Comparison of ENCODE assay signal across 10 cellular contexts in genomic region chr3:129413271-129413670, GRCh38. TPM values are rescaled to one million over a fixed set of nuclear protein-coding genes. Genes with fewer than 3 reads are reported as not detected.
DNase-seq lines count a peak whose midpoint lies in the region; TF ChIP-seq lines count a peak whose summit lies in the region.
"Not testable (repeated sequence)": the region's sequence is repeated elsewhere in the genome, so short reads cannot be mapped to it uniquely, and the experiment has no call there.
"Had no signal": no experiment of that assay in that cellular context is flagged by ENCODE, and none has a peak within 500 bp of the region (broad histone marks: within the 10 kb centered on the region; RNA-seq: fewer than 3 reads in every experiment).

No MANE protein-coding gene starts in this region.

- not testable (repeated sequence) for H2BK5ac ChIP-seq in mesenchymal stem cell (ENCODE audit: low read depth, low read length, poor library complexity, severe bottlenecking)

- CTCF ChIA-PET in AG04450 (lab: Charles Lee) = interaction anchor here (1.7 to 3.7 kb wide), 2 partner anchors 13 to 30 kb away, joined by 8 to 20 read pairs; no protein-coding TSS in a partner anchor

- POLR2A ChIA-PET in AG04450 (lab: Yijun Ruan, JAX) = interaction anchor here (0.9 to 1.9 kb wide), 6 partner anchors 10 to 97 kb away, joined by 3 to 7 read pairs (median 6); partner anchors contain the start of genes EFCAB12, IFT122 and MBD4

- H3K27ac ChIP-seq in AG04450 (ENCODE audit: low read depth, low read length) = peak overlapping the region; percentile 96
- peak overlapping the region; percentile 69 for H3K27ac ChIP-seq in GM23248
- H3K27ac ChIP-seq in fibroblast of lung (ENCODE audit: insufficient read depth, low read length) = peak overlapping the region; percentile 85
- peak overlapping the region; percentile 93 for H3K27ac ChIP-seq in mesenchymal stem cell (ENCODE audit: low read length, poor library complexity, severe bottlenecking)
- H3K27ac ChIP-seq in parathyroid adenoma = peak overlapping the region; percentile 52

- H3K4me1 Mint-ChIP-seq in activated T-cell treated with anti-CD3 and anti-CD28 coated beads, Interleukin-2, amount 50 U/mL, for 24 hours (ENCODE audit: low read depth) = not testable (repeated sequence)

- H3F3A ChIP-seq in GM23248 (ENCODE audit: insufficient read depth) = peaks cover 25% of the 10 kb centered on the region

- not testable (repeated sequence) for H2AK5ac ChIP-seq in mesenchymal stem cell (ENCODE audit: low read length, severe bottlenecking)

- not testable (repeated sequence) for H2BK12ac ChIP-seq in mesenchymal stem cell (ENCODE audit: low read length in 2 of 2)

- H3K27ac Mint-ChIP-seq in activated T-cell treated with anti-CD3 and anti-CD28 coated beads, Interleukin-2, amount 50 U/mL, for 24 hours = not testable (repeated sequence)

- not testable (repeated sequence) for DNase-seq in AG04450 (ENCODE audit: low read depth, low spot score); GM23248; fibroblast of lung (ENCODE audit: low read depth in 2 of 2); mesenchymal stem cell
- peak; percentile 6 for DNase-seq in activated T-cell treated with anti-CD3 and anti-CD28 coated beads, Interleukin-2, amount 50 U/mL, for 24 hours
- DNase-seq in iris pigment epithelial cell (ENCODE audit: low read depth) = peak; percentile 14

- not testable (repeated sequence) for H3K23ac ChIP-seq in mesenchymal stem cell (ENCODE audit: low read length in 2 of 2)

- not testable (repeated sequence) for H4K91ac ChIP-seq in mesenchymal stem cell (ENCODE audit: low read length)

- H3K27me3 Mint-ChIP-seq in activated T-cell treated with anti-CD3 and anti-CD28 coated beads, Interleukin-2, amount 50 U/mL, for 24 hours = not testable (repeated sequence)

- H3K36me3 Mint-ChIP-seq in activated T-cell treated with anti-CD3 and anti-CD28 coated beads, Interleukin-2, amount 50 U/mL, for 24 hours (ENCODE audit: low read depth) = not testable (repeated sequence)

- H3K14ac ChIP-seq in mesenchymal stem cell (ENCODE audit: low read length in 2 of 2) = not testable (repeated sequence)

- H3K79me2 ChIP-seq in GM23248 (ENCODE audit: insufficient read depth); fibroblast of lung (ENCODE audit: control insufficient read depth, insufficient read depth, low read length); parathyroid adenoma: not testable (repeated sequence)

- not testable (repeated sequence) for H3K4me3 ChIP-seq in AG04450 (ENCODE audit: low read depth, low read length); GM23248; fibroblast of lung (replicated peaks in 1 of 4; ENCODE audit: control extremely low read depth in 1 of 4, insufficient read depth in 1 of 4, low read depth in 3 of 4, low read length in 4 of 4); mesenchymal stem cell (ENCODE audit: insufficient read depth in 1 of 2, low read depth in 1 of 2, low read length in 2 of 2); parathyroid adenoma (ENCODE audit: low read depth, low read length)

- not testable (repeated sequence) for H3K9ac ChIP-seq in GM23248; fibroblast of lung (ENCODE audit: insufficient read depth, low read length); parathyroid adenoma
- H3K9ac ChIP-seq in mesenchymal stem cell (ENCODE audit: low read length) = peak overlapping the region; percentile 26

- not testable (repeated sequence) for H3K36me3 ChIP-seq in GM23248 (ENCODE audit: low read depth); fibroblast of lung (ENCODE audit: control insufficient read depth, insufficient read depth, low read length); mesenchymal stem cell (ENCODE audit: control insufficient read depth in 1 of 2, insufficient read depth in 2 of 2, low read depth in 1 of 2, low read length in 2 of 2); parathyroid adenoma (ENCODE audit: control insufficient read depth, insufficient read depth, low read length)

- H2BK15ac ChIP-seq in mesenchymal stem cell (ENCODE audit: low read depth, poor library complexity, severe bottlenecking) = not testable (repeated sequence)

- not testable (repeated sequence) for H3K9me3 ChIP-seq in AG04450 (ENCODE audit: control insufficient read depth, insufficient read depth, low read length); GM23248 (ENCODE audit: low read depth); fibroblast of lung (ENCODE audit: control insufficient read depth, insufficient read depth, low read depth, low read length); mesenchymal stem cell (ENCODE audit: control insufficient read depth, low read length); parathyroid adenoma (ENCODE audit: control insufficient read depth, low read length)

- H3K27me3 ChIP-seq in AG04450 (ENCODE audit: control insufficient read depth, insufficient read depth, low read length); GM23248 (replicated peaks; ENCODE audit: insufficient read depth); fibroblast of lung (ENCODE audit: control insufficient read depth, insufficient read depth, low read length); mesenchymal stem cell (ENCODE audit: control insufficient read depth in 1 of 2, insufficient read depth in 1 of 2, low read length in 2 of 2); parathyroid adenoma (ENCODE audit: control insufficient read depth, insufficient read depth, low read length): not testable (repeated sequence)

- WGBS in GM23248 (ENCODE audit: low coverage in 1 of 2, low lambda C conversion rate in 2 of 2, missing lambda C conversion rate in 2 of 2), 2 experiments = 48 to 53% methylated on average over 2 of the region's 2 CpGs
- WGBS in mesenchymal stem cell = 19% methylated on average over 2 of the region's 2 CpGs

- in situ Hi-C loops in GM23248 (cut with MboI) = not testable (repeated sequence)

- H2BK120ac ChIP-seq in mesenchymal stem cell (ENCODE audit: low read depth, low read length) = not testable (repeated sequence)

- not testable (repeated sequence) for H3K4me3 Mint-ChIP-seq in activated T-cell treated with anti-CD3 and anti-CD28 coated beads, Interleukin-2, amount 50 U/mL, for 24 hours

- not testable (repeated sequence) for H2AFZ ChIP-seq in GM23248; fibroblast of lung (ENCODE audit: low read length); mesenchymal stem cell (ENCODE audit: low read depth, low read length)
- peak overlapping the region; percentile 63 for H2AFZ ChIP-seq in parathyroid adenoma

- peak overlapping the region in 1 of 2 experiments; percentile 66 for H3K18ac ChIP-seq in mesenchymal stem cell (ENCODE audit: low read depth in 1 of 2, low read length in 2 of 2)

- not testable (repeated sequence) for H3K79me1 ChIP-seq in mesenchymal stem cell (replicated peaks; ENCODE audit: low read length, poor library complexity, severe bottlenecking)

- H3K4ac ChIP-seq in mesenchymal stem cell (ENCODE audit: low read depth in 1 of 2, low read length in 2 of 2) = not testable (repeated sequence)

- not testable (repeated sequence) for H4K8ac ChIP-seq in mesenchymal stem cell (ENCODE audit: low read length)

- TF ChIP-seq CTCF in AG04450 (IDR thresholded peaks at IDR 0.05; ENCODE audit: low read depth, low read length); fibroblast of lung (conservative IDR thresholded peaks at IDR 0.05 in 1 of 2, IDR thresholded peaks at IDR 0.05 in 1 of 2; ENCODE audit: low read depth in 1 of 2, low read length in 2 of 2); parathyroid adenoma (IDR thresholded peaks at IDR 0.05): not testable (repeated sequence)

- peaks cover 16% of the 10 kb centered on the region for H3K4me1 ChIP-seq in GM23248 (ENCODE audit: insufficient read depth)
- H3K4me1 ChIP-seq in fibroblast of lung (ENCODE audit: control insufficient read depth, extremely low read depth, insufficient read depth, low read length) = peaks cover 17% of the 10 kb centered on the region
- peaks cover 14% of the 10 kb centered on the region for H3K4me1 ChIP-seq in mesenchymal stem cell (ENCODE audit: control insufficient read depth, insufficient read depth, low read depth, low read length)
- peaks cover 13% of the 10 kb centered on the region for H3K4me1 ChIP-seq in parathyroid adenoma

- H3K9me3 Mint-ChIP-seq in activated T-cell treated with anti-CD3 and anti-CD28 coated beads, Interleukin-2, amount 50 U/mL, for 24 hours = not testable (repeated sequence)

- peak overlapping the region; percentile 9 for H3K4me2 ChIP-seq in GM23248 (ENCODE audit: unreplicated experiment)
- H3K4me2 ChIP-seq in fibroblast of lung (ENCODE audit: extremely low read depth, insufficient read depth, low read length) = peak overlapping the region; percentile 52
- not testable (repeated sequence) for H3K4me2 ChIP-seq in mesenchymal stem cell (ENCODE audit: low read length, poor library complexity, severe bottlenecking)
- peak overlapping the region; percentile 26 for H3K4me2 ChIP-seq in parathyroid adenoma (ENCODE audit: low read length)

- H4K20me1 ChIP-seq in GM23248 (ENCODE audit: insufficient read depth); fibroblast of lung (ENCODE audit: control insufficient read depth, extremely low read depth, insufficient read depth, low read length): not testable (repeated sequence)

- not testable (repeated sequence) for H3K9me2 ChIP-seq in GM23248 (ENCODE audit: insufficient read depth)

RNA-seq across cellular contexts. Expression of gene EFCAB12, which starts 15.2 kb away (rescaled TPM):
- polyA plus RNA-seq in AG04450 (2011; rRNA removed) = 0.07 and 0.19 TPM in 2 replicates
- polyA minus RNA-seq in AG04450 (2011; rRNA and poly(A)+ RNA removed) = 0.18 and 0.22 TPM in 2 replicates
- not detected in 2 replicates for total RNA-seq in GM23248 (2014; rRNA removed; shearing (Covaris generic))
- polyA plus RNA-seq in GM23248 (2016; fragmentation: Nextera tagmentation; extraction: Ambion mirVana) = not detected in 2 replicates
- total RNA-seq in fibroblast of lung = under 0.01 and 0.17 TPM in 2 replicates
- polyA plus RNA-seq in fibroblast of lung = 0.07 TPM in 1 of 2 replicates, not detected in the other
- 0.03 and 0.14 TPM in 2 replicates for polyA plus RNA-seq in fibroblast of lung (2012)
- not detected in 2 replicates for polyA minus RNA-seq in fibroblast of lung (ENCODE audit: low replicate concordance)
- 0.39 TPM for polyA plus RNA-seq in mesenchymal stem cell (2013, experiment 1 of 2)
- polyA plus RNA-seq in mesenchymal stem cell (2013, experiment 2 of 2) = 0.42 TPM
- total RNA-seq: Daoy, M059J, Right ventricle myocardium superior had no signal

RNA-seq across cellular contexts. Expression of gene MBD4, which starts 26.5 kb away (rescaled TPM):
- 26.2 and 35.6 TPM in 2 replicates for polyA plus RNA-seq in AG04450 (2011; rRNA removed)
- 8.1 and 17.2 TPM in 2 replicates for polyA minus RNA-seq in AG04450 (2011; rRNA and poly(A)+ RNA removed)
- 27.2 and 49.8 TPM in 2 replicates for total RNA-seq in GM23248 (2014; rRNA removed; shearing (Covaris generic))
- polyA plus RNA-seq in GM23248 (2016; fragmentation: Nextera tagmentation; extraction: Ambion mirVana) = 36.2 and 36.8 TPM in 2 replicates
- total RNA-seq in fibroblast of lung = 35.2 and 35.5 TPM in 2 replicates
- 24.6 and 27.4 TPM in 2 replicates for polyA plus RNA-seq in fibroblast of lung
- 16.2 and 16.7 TPM in 2 replicates for polyA plus RNA-seq in fibroblast of lung (2012)
- 1.2 and 4.8 TPM in 2 replicates for polyA minus RNA-seq in fibroblast of lung (ENCODE audit: low replicate concordance)
- 32.0 TPM for polyA plus RNA-seq in mesenchymal stem cell (2013, experiment 1 of 2)
- 31.3 TPM for polyA plus RNA-seq in mesenchymal stem cell (2013, experiment 2 of 2)

RNA-seq across cellular contexts. Expression of gene IFT122, which starts 26.8 kb away (rescaled TPM):
- polyA plus RNA-seq in AG04450 (2011; rRNA removed) = 14.0 and 14.3 TPM in 2 replicates
- 31.4 and 48.7 TPM in 2 replicates for polyA minus RNA-seq in AG04450 (2011; rRNA and poly(A)+ RNA removed)
- 16.3 and 25.4 TPM in 2 replicates for total RNA-seq in GM23248 (2014; rRNA removed; shearing (Covaris generic))
- 13.5 and 16.1 TPM in 2 replicates for polyA plus RNA-seq in GM23248 (2016; fragmentation: Nextera tagmentation; extraction: Ambion mirVana)
- 16.9 and 27.2 TPM in 2 replicates for total RNA-seq in fibroblast of lung
- 13.2 and 17.9 TPM in 2 replicates for polyA plus RNA-seq in fibroblast of lung
- 12.6 and 16.2 TPM in 2 replicates for polyA plus RNA-seq in fibroblast of lung (2012)
- 82.2 and 84.8 TPM in 2 replicates for polyA minus RNA-seq in fibroblast of lung (ENCODE audit: low replicate concordance)
- 8.0 TPM for polyA plus RNA-seq in mesenchymal stem cell (2013, experiment 1 of 2)
- polyA plus RNA-seq in mesenchymal stem cell (2013, experiment 2 of 2) = 8.2 TPM
